ENCODE assay signal across 17 cellular contexts in the genomic region with DNA sequence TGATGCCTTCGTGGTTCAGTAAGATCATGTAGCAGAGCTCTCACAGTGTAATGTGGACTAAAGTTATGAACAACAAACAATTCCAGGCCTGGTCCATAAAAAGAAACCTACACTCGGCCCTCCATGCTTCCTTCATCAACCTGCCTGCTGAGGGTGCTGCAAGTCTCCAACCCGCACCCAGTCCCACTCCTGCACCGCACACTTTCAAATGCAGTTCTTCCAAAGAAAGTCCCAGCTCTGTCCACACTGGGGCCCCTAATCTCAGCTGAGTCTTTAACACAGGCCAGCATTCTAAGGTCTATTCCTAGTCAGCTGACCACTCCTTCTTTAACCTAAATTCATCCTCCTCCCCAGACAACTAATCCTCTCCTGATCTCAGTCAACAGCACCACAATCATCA.
DNase-seq lines count a peak whose midpoint lies in the region; ATAC-seq and TF ChIP-seq lines count a peak whose summit lies in the region.
"Had no signal": no experiment of that assay in that cellular context is flagged by ENCODE, and none has a peak within 500 bp of the region (broad histone marks: within the 10 kb centered on the region; RNA-seq: fewer than 3 reads in every experiment).

No MANE protein-coding gene starts in this region.

- intact Hi-C loops in body of pancreas (cut with DNase I), result loop anchor here (10.0 kb wide), 1 partner anchor 559 kb away; no protein-coding TSS in a partner anchor
- intact Hi-C loops in transverse colon (cut with DNase I; ENCODE audit: low total_unique reads), result no loop called here

- peak; percentile 57 for ATAC-seq in body of pancreas
- ATAC-seq: K562 had no signal

- H3K36me3 ChIP-seq in body of pancreas (replicated peaks in 1 of 2; ENCODE audit: insufficient read depth in 1 of 2, low read depth in 2 of 2), result no peaks in the 10 kb centered on the region
- no peaks in the 10 kb centered on the region for H3K36me3 ChIP-seq in liver (ENCODE audit: control insufficient read depth in 4 of 4, insufficient read depth in 3 of 4, low read depth in 1 of 4, low read length in 3 of 4)
- no peaks in the 10 kb centered on the region for H3K36me3 ChIP-seq in transverse colon

- in situ Hi-C loops in transverse colon (cut with MboI; ENCODE audit: low pct_ligation_motif_present in 1 of 4, low pct_unique_long_range_greater_than_20kb in 1 of 4, low sequenced_read_pairs in 3 of 4), result no loop called here

- TF ChIP-seq CTCF in body of pancreas (IDR thresholded peaks at IDR 0.05), result peak in 4 of 7 experiments; percentile 38 to 68 (median 52)
- TF ChIP-seq CTCF in liver (IDR thresholded peaks at IDR 0.05; ENCODE audit: low read depth, low read length, missing input control), result no peak
- TF ChIP-seq CTCF in transverse colon (IDR thresholded peaks at IDR 0.05), result peak in 1 of 5 experiments; percentile 34

- no peak overlapping the region for H3K4me3 ChIP-seq in body of pancreas
- H3K4me3 ChIP-seq in liver (ENCODE audit: low read depth in 1 of 3, low read length in 3 of 3), result no peak overlapping the region
- H3K4me3 ChIP-seq in transverse colon, result no peak overlapping the region
- H3K4me3 ChIP-seq: K562 had no signal

- H3K27me3 ChIP-seq in body of pancreas (no peaks in the 10 kb centered on the region), liver (ENCODE audit: control insufficient read depth in 4 of 4, insufficient read depth in 4 of 4, low read length in 3 of 4) (no peaks in the 10 kb centered on the region), transverse colon (no peaks in the 10 kb centered on the region)

- DNase-seq in HuH-7 (ENCODE audit: low spot score), result peak; percentile 54
- DNase-seq in body of pancreas, result peak; percentile 54 to 72 (median 56)
- peak; percentile 32 for DNase-seq in transverse colon
- DNase-seq in CD1c-positive myeloid dendritic cell (ENCODE audit: extremely low spot score), result no peak
- no peak for DNase-seq in stimulated activated CD4-positive, alpha-beta T cell treated with anti-CD3 and anti-CD28 coated beads, Interleukin-1b, Interleukin-23, amount 100 ng/mL, for 48 hours
- DNase-seq in NCI-H748 treated with DMSO at 0.1 percent for 48 hours (lab: John Stamatoyannopoulos, UW), result no peak
- DNase-seq: ACHN; CD4-positive, CD25-positive, alpha-beta regulatory T cell; HCEC 1CT; NCI-H1417 treated with DMSO at 0.1 percent for 48 hours; NCI-H2029; NCI-H2171; NCI-H774; Right ventricle myocardium superior; SK-N-SH had no signal

- H3K4me1 ChIP-seq in body of pancreas (peaks cover 31% of the 10 kb centered on the region), liver (ENCODE audit: control insufficient read depth in 4 of 4, insufficient read depth in 4 of 4, low read length in 3 of 4) (no peaks in the 10 kb centered on the region), transverse colon (no peaks in the 10 kb centered on the region)

- TF ChIP-seq POLR2A in body of pancreas (IDR thresholded peaks at IDR 0.05), result no peak
- TF ChIP-seq POLR2A in transverse colon (IDR thresholded peaks at IDR 0.05), result no peak

- TF ChIP-seq EP300 in transverse colon (IDR thresholded peaks at IDR 0.05; ENCODE audit: low read depth), result no peak

- TF ChIP-seq RAD21 in liver (IDR thresholded peaks at IDR 0.05), result peak; percentile 38 to 47

- H3K9me3 ChIP-seq in body of pancreas (no peaks in the 10 kb centered on the region), liver (ENCODE audit: control insufficient read depth in 4 of 4, low read length in 3 of 4) (no peaks in the 10 kb centered on the region), transverse colon (no peaks in the 10 kb centered on the region)
- H3K9me3 ChIP-seq: SK-N-SH had no signal

- H3K9ac ChIP-seq in liver (ENCODE audit: low read depth in 1 of 2, low read length in 2 of 2), result no peak overlapping the region
- H3K9ac ChIP-seq: SK-N-SH had no signal

- peak overlapping the region; percentile 39 to 75 (median 70) for H3K27ac ChIP-seq in body of pancreas
- no peak overlapping the region for H3K27ac ChIP-seq in liver (ENCODE audit: low read depth in 1 of 2, low read length in 2 of 2)
- H3K27ac ChIP-seq in transverse colon, result no peak overlapping the region

- 30 to 32% methylated on average over 3 to 4 of the region's 4 CpGs for WGBS in body of pancreas, 2 donors
- WGBS in liver, result 79% methylated on average over 4 of the region's 4 CpGs
- WGBS in transverse colon (ENCODE audit: low coverage in 1 of 2), 2 donors, result 29 to 38% methylated on average over 1 to 4 of the region's 4 CpGs

TF ChIP-seq in liver, 16 proteins besides CTCF, POLR2A, EP300 and RAD21:
- TF ChIP-seq EGR1 (IDR thresholded peaks at IDR 0.05; ENCODE audit: low read depth in 2 of 2), result no peak
- no peak for TF ChIP-seq HNF4A (conservative IDR thresholded peaks at IDR 0.05)
- TF ChIP-seq, protein P1, sequence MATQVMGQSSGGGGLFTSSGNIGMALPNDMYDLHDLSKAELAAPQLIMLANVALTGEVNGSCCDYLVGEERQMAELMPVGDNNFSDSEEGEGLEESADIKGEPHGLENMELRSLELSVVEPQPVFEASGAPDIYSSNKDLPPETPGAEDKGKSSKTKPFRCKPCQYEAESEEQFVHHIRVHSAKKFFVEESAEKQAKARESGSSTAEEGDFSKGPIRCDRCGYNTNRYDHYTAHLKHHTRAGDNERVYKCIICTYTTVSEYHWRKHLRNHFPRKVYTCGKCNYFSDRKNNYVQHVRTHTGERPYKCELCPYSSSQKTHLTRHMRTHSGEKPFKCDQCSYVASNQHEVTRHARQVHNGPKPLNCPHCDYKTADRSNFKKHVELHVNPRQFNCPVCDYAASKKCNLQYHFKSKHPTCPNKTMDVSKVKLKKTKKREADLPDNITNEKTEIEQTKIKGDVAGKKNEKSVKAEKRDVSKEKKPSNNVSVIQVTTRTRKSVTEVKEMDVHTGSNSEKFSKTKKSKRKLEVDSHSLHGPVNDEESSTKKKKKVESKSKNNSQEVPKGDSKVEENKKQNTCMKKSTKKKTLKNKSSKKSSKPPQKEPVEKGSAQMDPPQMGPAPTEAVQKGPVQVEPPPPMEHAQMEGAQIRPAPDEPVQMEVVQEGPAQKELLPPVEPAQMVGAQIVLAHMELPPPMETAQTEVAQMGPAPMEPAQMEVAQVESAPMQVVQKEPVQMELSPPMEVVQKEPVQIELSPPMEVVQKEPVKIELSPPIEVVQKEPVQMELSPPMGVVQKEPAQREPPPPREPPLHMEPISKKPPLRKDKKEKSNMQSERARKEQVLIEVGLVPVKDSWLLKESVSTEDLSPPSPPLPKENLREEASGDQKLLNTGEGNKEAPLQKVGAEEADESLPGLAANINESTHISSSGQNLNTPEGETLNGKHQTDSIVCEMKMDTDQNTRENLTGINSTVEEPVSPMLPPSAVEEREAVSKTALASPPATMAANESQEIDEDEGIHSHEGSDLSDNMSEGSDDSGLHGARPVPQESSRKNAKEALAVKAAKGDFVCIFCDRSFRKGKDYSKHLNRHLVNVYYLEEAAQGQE (IDR thresholded peaks at IDR 0.05), result no peak
- TF ChIP-seq HNF4G (IDR thresholded peaks at IDR 0.05), result no peak
- no peak for TF ChIP-seq JUND (IDR thresholded peaks at IDR 0.05)
- no peak for TF ChIP-seq GABPA (IDR thresholded peaks at IDR 0.05 in 1 of 2, conservative IDR thresholded peaks at IDR 0.05 in 1 of 2)

Comparison
In these comparisons a context has a peak if more than half of its experiments do, and no peak if none do; other contexts are left out.
1. DNase-seq: peak in HuH-7 (single experiment), body of pancreas (4 of 4) and transverse colon (single experiment); none in CD1c-positive myeloid dendritic cell (single experiment), stimulated activated CD4-positive, alpha-beta T cell treated with anti-CD3 and anti-CD28 coated beads, Interleukin-1b, Interleukin-23, amount 100 ng/mL, for 48 hours (single experiment) and NCI-H748 treated with DMSO at 0.1 percent for 48 hours (single experiment).
2. H3K27ac ChIP-seq: peak in body of pancreas (4 of 4); none in liver (0 of 2) and transverse colon (0 of 4).